In genomic region chr3:34534013-34534412, GRCh38 we compare ENCODE assay signal across 19 cellular contexts.
DNase-seq lines count a peak whose midpoint lies in the region; ATAC-seq lines count a peak whose summit lies in the region.
"Had no signal": no experiment of that assay in that cellular context is flagged by ENCODE, and none has a peak within 500 bp of the region (broad histone marks: within the 10 kb centered on the region; RNA-seq: fewer than 3 reads in every experiment).

No MANE protein-coding gene starts in this region.

- intact Hi-C loops in left ventricle myocardium superior (cut with micrococcal nuclease) (no loop called here), sciatic nerve (cut with DNase I) (no loop called here)

- DNase-seq in Ammon's horn (ENCODE audit: low spot score) (peak; percentile 29), NCI-H446 (lab: John Stamatoyannopoulos, UW) (peak; percentile 25 to 81), left ventricle myocardium superior (no peak), sciatic nerve (ENCODE audit: low spot score) (no peak), NCI-H524 (lab: John Stamatoyannopoulos, UW) (no peak), T-helper 2 cell (no peak)
- DNase-seq: BE2C, DMS153, DND-41, NCI-H1048, NCI-H1694, NCI-H2029 treated with DMSO at 0.1 percent for 48 hours, NCI-H2171, NCI-H226, NCI-H524 treated with DMSO at 0.1 percent for 48 hours, NCI-H774, PC-9, SHP77 had no signal

- ATAC-seq in left ventricle myocardium superior (peak; percentile 85), sciatic nerve (peak; percentile 32), GM21381 (IDR thresholded peaks at IDR 0.05; ENCODE audit: unreplicated experiment) (no peak)

Comparison
In these comparisons a context has a peak if more than half of its experiments do, and no peak if none do; other contexts are left out.
1. DNase-seq: peak in Ammon's horn (single experiment) and NCI-H446 (2 of 2); none in left ventricle myocardium superior (single experiment), sciatic nerve (single experiment), NCI-H524 (0 of 2) and T-helper 2 cell (0 of 5).